13 cellular contexts compared by ENCODE assay signal in the genomic region with DNA sequence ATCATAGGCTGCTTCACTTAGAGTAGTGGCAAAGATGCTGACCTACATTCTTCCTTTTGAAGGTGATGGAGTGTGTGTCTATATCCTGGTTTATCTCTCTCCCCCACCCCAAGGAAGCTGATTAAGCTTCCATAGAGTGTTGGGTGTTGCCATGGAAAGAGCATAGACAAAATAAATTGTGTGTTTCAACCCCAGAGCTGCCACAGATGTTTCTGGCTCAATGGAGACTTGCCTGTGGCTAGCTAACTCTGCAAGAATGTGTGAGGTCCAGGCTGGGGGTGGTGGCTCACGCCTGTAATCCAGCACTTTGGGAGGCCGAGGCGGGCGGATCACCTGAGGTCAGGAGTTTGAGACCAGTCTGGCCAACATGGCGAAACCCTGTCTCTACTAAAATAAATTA. TPM values are rescaled to one million over a fixed set of nuclear protein-coding genes. Genes with fewer than 3 reads are reported as not detected.
A peak's percentile ranks its signal among the peaks of the same experiment; 100 is the strongest.
DNase-seq lines count a peak whose midpoint lies in the region; ATAC-seq and TF ChIP-seq lines count a peak whose summit lies in the region.
"Had no signal": no experiment of that assay in that cellular context is flagged by ENCODE, and none has a peak within 500 bp of the region (broad histone marks: within the 10 kb centered on the region; RNA-seq: fewer than 3 reads in every experiment).

No MANE protein-coding gene starts in this region.

- no peak for ATAC-seq in upper lobe of right lung
- ATAC-seq in GM19035 (IDR thresholded peaks at IDR 0.05; ENCODE audit: unreplicated experiment): no peak
- ATAC-seq: activated T-cell treated with anti-CD3 and anti-CD28 coated beads, Interleukin-2, amount 50 U/mL, for 4 hours had no signal

- H3K4me2 ChIP-seq in mammary epithelial cell (ENCODE audit: insufficient read depth, low read depth, low read length): no peak overlapping the region

- CTCF ChIA-PET in mammary epithelial cell (lab: Charles Lee; ENCODE audit: low non-redundant PET): no interaction called here

- intact Hi-C loops in breast epithelium (cut with DNase I; ENCODE audit: low total_unique reads): loop anchor here (5.0 kb wide), 1 partner anchor 53 kb away; no protein-coding TSS in a partner anchor
- intact Hi-C loops in mammary epithelial cell (cut with micrococcal nuclease): loop anchor here (5.0 kb wide), 1 partner anchor 258 kb away; no protein-coding TSS in a partner anchor
- intact Hi-C loops in upper lobe of right lung (cut with DNase I): no loop called here

- 83% methylated on average over 1 of the region's 5 CpGs for WGBS in mammary epithelial cell (ENCODE audit: low coverage, missing lambda C conversion rate)

- dilution Hi-C loops in mammary epithelial cell (cut with HindIII; ENCODE audit: low sequenced_read_pairs): loop anchor here (5.0 kb wide), 1 partner anchor 58 kb away; a partner anchor contains a TSS

- in situ Hi-C loops in mammary epithelial cell (cut with MboI; ENCODE audit: low sequenced_read_pairs in 2 of 2) (no loop called here), astrocyte of the spinal cord (cut with HindIII; ENCODE audit: low sequenced_read_pairs) (loop anchor here (10.0 kb wide), 1 partner anchor 60 kb away; a partner anchor contains a TSS)

- no peaks in the 10 kb centered on the region for H4K20me1 ChIP-seq in mammary epithelial cell (ENCODE audit: insufficient read depth, low read length)

- H3K27ac ChIP-seq in breast epithelium (peak overlapping the region; percentile 50 to 52), mammary epithelial cell (ENCODE audit: insufficient read depth, low read depth, low read length) (no peak overlapping the region), muscle layer of duodenum (ENCODE audit: low read length) (peak overlapping the region; percentile 52), upper lobe of right lung (peak overlapping the region; percentile 44)

- BruUV-seq in mammary epithelial cell (replicated peaks; lab: Mats Ljungman, UMichigan): no TSS peak

- peaks cover 17 to 28% of the 10 kb centered on the region in 2 donors for H3K4me1 ChIP-seq in breast epithelium
- H3K4me1 ChIP-seq in mammary epithelial cell (ENCODE audit: insufficient read depth, low read length): peaks cover 35% of the 10 kb centered on the region
- H3K4me1 ChIP-seq in muscle layer of duodenum (ENCODE audit: control insufficient read depth in 1 of 2, insufficient read depth in 2 of 2, low read length in 2 of 2): peaks cover 40 to 45% of the 10 kb centered on the region in 2 donors
- H3K4me1 ChIP-seq in upper lobe of right lung: peaks cover 54% of the 10 kb centered on the region

- H3K36me3 ChIP-seq in breast epithelium: no peaks in the 10 kb centered on the region
- H3K36me3 ChIP-seq in mammary epithelial cell (ENCODE audit: insufficient read depth, low read length): peaks cover 6% of the 10 kb centered on the region
- H3K36me3 ChIP-seq in muscle layer of duodenum (ENCODE audit: control insufficient read depth in 1 of 2, insufficient read depth in 2 of 2, low read length in 2 of 2): no peaks in the 10 kb centered on the region
- H3K36me3 ChIP-seq in upper lobe of right lung: no peaks in the 10 kb centered on the region

- no peaks in the 10 kb centered on the region for H3K9me3 ChIP-seq in breast epithelium
- H3K9me3 ChIP-seq in mammary epithelial cell (replicated peaks; ENCODE audit: insufficient read depth, low read length): no peaks in the 10 kb centered on the region
- H3K9me3 ChIP-seq in muscle layer of duodenum (ENCODE audit: control insufficient read depth in 1 of 2, low read length in 2 of 2): no peaks in the 10 kb centered on the region
- no peaks in the 10 kb centered on the region for H3K9me3 ChIP-seq in upper lobe of right lung

- DNase-seq in breast epithelium (ENCODE audit: low spot score in 2 of 2) (no peak), mammary epithelial cell (no peak), astrocyte of the spinal cord (ENCODE audit: low read depth, low spot score) (peak; percentile 89), upper lobe of right lung (no peak), germinal center (ENCODE audit: low spot score) (no peak)
- DNase-seq in stimulated activated CD4-positive, alpha-beta T cell treated with anti-CD3 and anti-CD28 coated beads, Interleukin-4, amount 100 ng/mL, for 1 hour: no peak
- DNase-seq: 8988T; activated T-cell treated with anti-CD3 and anti-CD28 coated beads, Interleukin-2, amount 50 U/mL, for 4 hours; caudate nucleus; left cardiac atrium; posterior cingulate gyrus had no signal

- H3K9ac ChIP-seq in mammary epithelial cell (ENCODE audit: insufficient read depth, low read length): no peak overlapping the region

- TF ChIP-seq CTCF in breast epithelium (IDR thresholded peaks at IDR 0.05) (no peak), mammary epithelial cell (conservative IDR thresholded peaks at IDR 0.05 in 1 of 2, IDR thresholded peaks at IDR 0.05 in 1 of 2; ENCODE audit: extremely low read depth in 1 of 2, insufficient read depth in 1 of 2, low read depth in 1 of 2, low read length in 2 of 2) (no peak), astrocyte of the spinal cord (IDR thresholded peaks at IDR 0.05; ENCODE audit: low read depth, low read length) (no peak), upper lobe of right lung (IDR thresholded peaks at IDR 0.05) (no peak)

- no peaks in the 10 kb centered on the region for H3K79me2 ChIP-seq in mammary epithelial cell (ENCODE audit: insufficient read depth, low read length)

- H3K27me3 ChIP-seq in breast epithelium (no peaks in the 10 kb centered on the region), mammary epithelial cell (ENCODE audit: insufficient read depth, low read length) (no peaks in the 10 kb centered on the region), muscle layer of duodenum (ENCODE audit: low read depth, low read length) (no peaks in the 10 kb centered on the region), upper lobe of right lung (no peaks in the 10 kb centered on the region)

- H3K4me3 ChIP-seq in breast epithelium (no peak overlapping the region), mammary epithelial cell (replicated peaks in 1 of 3; ENCODE audit: insufficient read depth in 1 of 3, low read depth in 2 of 3, low read length in 3 of 3) (no peak overlapping the region), astrocyte of the spinal cord (ENCODE audit: low read depth, low read length) (no peak overlapping the region), muscle layer of duodenum (ENCODE audit: low read depth in 1 of 2, low read length in 2 of 2) (no peak overlapping the region), upper lobe of right lung (no peak overlapping the region)

- no peak overlapping the region for H2AFZ ChIP-seq in mammary epithelial cell (ENCODE audit: low read depth, low read length)

- no peak for TF ChIP-seq POLR2A in breast epithelium (IDR thresholded peaks at IDR 0.05)

RNA-seq across cellular contexts. Expression of a gene that starts 4.5 kb away (rescaled TPM):
- total RNA-seq in breast epithelium: 10 to 100 TPM; 14.2 to 31.2 (median 25.2) TPM
- 10 to 100 TPM; 12.7 to 26.6 TPM for total RNA-seq in mammary epithelial cell
- polyA plus RNA-seq in mammary epithelial cell: 6.9 TPM
- 18.5 TPM for polyA minus RNA-seq in mammary epithelial cell
- total RNA-seq in upper lobe of right lung: 69.7 TPM

RNA-seq across cellular contexts. Expression of a gene that starts 16.8 kb away (rescaled TPM):
- total RNA-seq in breast epithelium (under 1 TPM; 0.29 to 0.98 (median 0.80) TPM), mammary epithelial cell (10 to 100 TPM in 1 of 2 donors, 1 to 10 TPM in 1; 5.2 to 61.8 TPM), upper lobe of right lung (1.4 TPM)
- polyA plus RNA-seq in mammary epithelial cell: 53.9 TPM
- polyA minus RNA-seq in mammary epithelial cell: 22.7 TPM
